Comparison of ENCODE assay signal across 18 cellular contexts in the genomic region with DNA sequence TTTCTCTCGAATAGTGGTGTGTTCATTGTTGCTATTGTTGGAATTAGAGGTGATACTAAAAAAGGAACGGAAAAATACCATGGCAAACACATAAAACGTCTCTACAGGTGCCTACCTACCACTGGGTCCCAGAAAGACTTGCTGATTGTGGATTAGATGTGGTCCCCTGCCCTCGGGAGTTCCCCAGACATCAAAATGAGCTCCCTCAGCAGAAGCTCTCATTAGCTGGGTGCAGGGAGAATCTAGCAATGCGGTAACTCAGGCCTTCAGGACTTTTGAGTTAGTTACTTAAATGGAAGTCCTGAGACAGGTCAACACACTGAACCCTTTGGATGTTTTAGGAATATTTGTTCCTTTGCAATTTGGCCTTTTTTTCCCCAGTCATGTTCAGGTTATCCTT. TPM values are rescaled to one million over a fixed set of nuclear protein-coding genes. Genes with fewer than 3 reads are reported as not detected.
DNase-seq lines count a peak whose midpoint lies in the region; ATAC-seq and TF ChIP-seq lines count a peak whose summit lies in the region.
"Had no signal": no experiment of that assay in that cellular context is flagged by ENCODE, and none has a peak within 500 bp of the region (broad histone marks: within the 10 kb centered on the region; RNA-seq: fewer than 3 reads in every experiment).

No MANE protein-coding gene starts in this region.

- H3K4me1 ChIP-seq in heart right ventricle: peaks cover 0 to 12% (median 9%) of the 10 kb centered on the region in 9 donors
- H3K4me1 ChIP-seq: Caco-2, SJCRH30 had no signal

- TF ChIP-seq CTCF in heart right ventricle (IDR thresholded peaks at IDR 0.05): no peak

- no peak overlapping the region for H3K4me3 ChIP-seq in heart right ventricle
- H3K4me3 ChIP-seq: SJCRH30 had no signal

- H3K36me3 Mint-ChIP-seq in IgD-negative memory B cell: peaks cover 10% of the 10 kb centered on the region
- H3K36me3 Mint-ChIP-seq in activated naive CD4-positive, alpha-beta T cell treated with anti-CD3 and anti-CD28 coated beads, Interleukin-2, amount 50 U/mL, for 72 hours: peaks cover 85 to 92% of the 10 kb centered on the region in 2 donors
- H3K36me3 Mint-ChIP-seq: mesothelial cell of epicardium had no signal

- H3K9me3 Mint-ChIP-seq in IgD-negative memory B cell: no peaks in the 10 kb centered on the region
- peaks cover 0 to 5% of the 10 kb centered on the region in 2 donors for H3K9me3 Mint-ChIP-seq in activated naive CD4-positive, alpha-beta T cell treated with anti-CD3 and anti-CD28 coated beads, Interleukin-2, amount 50 U/mL, for 72 hours
- H3K9me3 Mint-ChIP-seq: effector memory CD8-positive, alpha-beta T cell; mesothelial cell of epicardium had no signal

- H3K4me1 Mint-ChIP-seq in IgD-negative memory B cell: peaks cover 21 to 64% (median 44%) of the 10 kb centered on the region in 3 donors

- H3K36me3 ChIP-seq in heart right ventricle: peaks cover 0 to 18% (median 0%) of the 10 kb centered on the region in 9 donors
- H3K36me3 ChIP-seq: neutrophil, SJCRH30 had no signal

- no peaks in the 10 kb centered on the region for H3K9me3 ChIP-seq in heart right ventricle
- H3K9me3 ChIP-seq: Caco-2, neutrophil, SJCRH30 had no signal

- peak overlapping the region; percentile 73 to 89 (median 84) for H3K27ac Mint-ChIP-seq in IgD-negative memory B cell
- peak overlapping the region; percentile 51 to 98 for H3K27ac Mint-ChIP-seq in activated naive CD4-positive, alpha-beta T cell treated with anti-CD3 and anti-CD28 coated beads, Interleukin-2, amount 50 U/mL, for 72 hours
- H3K27ac Mint-ChIP-seq: effector memory CD8-positive, alpha-beta T cell; mesothelial cell of epicardium had no signal

- 75 to 85% methylated on average over 5 of the region's 5 CpGs for WGBS in heart right ventricle, 2 donors

- intact Hi-C loops in cardiac septum (cut with DNase I): no loop called here
- intact Hi-C loops in heart right ventricle (cut with DNase I): no loop called here

- peak overlapping the region in 3 of 4 donors; percentile 23 to 86 (median 80) for H3K4me3 Mint-ChIP-seq in IgD-negative memory B cell
- H3K4me3 Mint-ChIP-seq: effector memory CD8-positive, alpha-beta T cell; mesothelial cell of epicardium had no signal

- no peak overlapping the region for H3K27ac ChIP-seq in heart right ventricle
- H3K27ac ChIP-seq: neutrophil, SJCRH30 had no signal

- DNase-seq in cardiac septum (ENCODE audit: low spot score) (peak; percentile 9), heart right ventricle (no peak), NCI-H128 (lab: John Stamatoyannopoulos, UW; ENCODE audit: unreplicated experiment) (no peak)
- DNase-seq in activated naive CD4-positive, alpha-beta T cell treated with anti-CD3 and anti-CD28 coated beads, Interleukin-2, amount 50 U/mL, for 72 hours (ENCODE audit: low spot score in 2 of 2): no peak
- DNase-seq in stimulated activated CD4-positive, alpha-beta T cell treated with anti-CD3 and anti-CD28 coated beads, Interleukin-2, amount 100 ng/mL, for 24 hours: no peak
- DNase-seq: Caco-2; effector memory CD8-positive, alpha-beta T cell; NCI-H1417 treated with DMSO at 0.1 percent for 48 hours; NCI-H2171; right cardiac atrium; SJCRH30; T-helper 9 cell had no signal

- H3K27me3 Mint-ChIP-seq in IgD-negative memory B cell: no peaks in the 10 kb centered on the region

- no peak for ATAC-seq in heart right ventricle
- no peak for ATAC-seq in activated naive CD4-positive, alpha-beta T cell treated with anti-CD3 and anti-CD28 coated beads, Interleukin-2, amount 50 U/mL, for 72 hours
- ATAC-seq in HG02885 (IDR thresholded peaks at IDR 0.05; ENCODE audit: poor library complexity, unreplicated experiment): no peak
- ATAC-seq: activated CD4-positive, CD25-positive, alpha-beta regulatory T cell treated with anti-CD3 and anti-CD28 coated beads, Interleukin-2, amount 50 U/mL, for 24 hours; effector memory CD8-positive, alpha-beta T cell; right cardiac atrium had no signal

- H3K27me3 ChIP-seq in heart right ventricle: peaks cover 13 to 60% (median 50%) of the 10 kb centered on the region in 7 donors
- H3K27me3 ChIP-seq: SJCRH30 had no signal

RNA-seq across cellular contexts. Expression of gene IRF4, which starts 6.1 kb away (rescaled TPM):
- total RNA-seq in cardiac septum (0.89 TPM), heart right ventricle (1 to 10 TPM in 2 of 10 donors, under 1 TPM in 7, not detected in 1; 0.05 to 3.6 (median 0.32) TPM)
- polyA plus RNA-seq in heart right ventricle (under 1 TPM; 0.04 to 0.15 TPM), IgD-negative memory B cell (22.9 TPM)
- 100 to 1,000 TPM; 334 to 809 TPM for total RNA-seq in activated naive CD4-positive, alpha-beta T cell treated with anti-CD3 and anti-CD28 coated beads, Interleukin-2, amount 50 U/mL, for 72 hours
- total RNA-seq: Caco-2, LHCN-M2, mesothelial cell of epicardium, SJCRH30 had no signal

Comparison
In these comparisons a context has a peak if more than half of its experiments do, and no peak if none do; other contexts are left out.
1. RNA of gene IRF4, which starts 6.1 kb away (total RNA-seq): 334 to 809 TPM in activated naive CD4-positive, alpha-beta T cell treated with anti-CD3 and anti-CD28 coated beads, Interleukin-2, amount 50 U/mL, for 72 hours; 0.89 TPM in cardiac septum (single experiment) and 0.05 to 3.6 TPM in heart right ventricle; every median in the first group is over 10 times any median in the second.